15 cellular contexts compared by ENCODE assay signal in the genomic region with DNA sequence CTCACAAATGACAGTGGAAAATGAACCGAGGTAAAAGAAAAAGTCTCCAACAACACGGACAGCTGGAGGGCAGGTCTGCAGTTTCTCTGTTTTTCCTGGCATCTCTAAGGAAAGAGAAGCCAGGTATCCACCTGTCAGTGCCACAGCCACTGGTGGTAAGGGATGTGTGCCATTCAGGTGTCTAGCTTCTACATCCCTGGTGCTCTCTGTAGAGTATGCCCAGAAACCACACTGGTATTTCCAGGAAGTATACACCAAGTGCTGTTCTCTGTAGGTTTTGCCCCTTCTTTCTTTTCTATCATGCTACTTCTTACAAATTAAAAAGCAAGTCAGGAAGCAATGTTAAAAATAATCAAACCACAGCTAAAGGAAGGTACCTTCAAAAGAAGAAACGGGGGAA. TPM values are rescaled to one million over a fixed set of nuclear protein-coding genes. Genes with fewer than 3 reads are reported as not detected.
DNase-seq lines count a peak whose midpoint lies in the region; ATAC-seq and TF ChIP-seq lines count a peak whose summit lies in the region.
"Had no signal": no experiment of that assay in that cellular context is flagged by ENCODE, and none has a peak within 500 bp of the region (broad histone marks: within the 10 kb centered on the region; RNA-seq: fewer than 3 reads in every experiment).

No MANE protein-coding gene starts in this region.

- H3K9me3 ChIP-seq in transverse colon, result no peaks in the 10 kb centered on the region
- H3K9me3 ChIP-seq: prostate gland, spleen had no signal

- CTCF ChIA-PET in activated CD4-positive, alpha-beta T cell treated with anti-CD3 and anti-CD28 coated beads, Interleukin-2, amount 10 ng/mL, durations not matched to agents 7 days and 5 days (lab: Charles Lee), result no interaction called here

- H3K27me3 Mint-ChIP-seq in activated CD4-positive, alpha-beta T cell treated with anti-CD3 and anti-CD28 coated beads, Interleukin-2, amount 10 ng/mL, durations not matched to agents 7 days and 5 days, result no peaks in the 10 kb centered on the region
- H3K27me3 Mint-ChIP-seq in activated T-helper 2 cell treated with anti-CD3 and anti-CD28 coated beads, Interferon-gamma antibody, Interleukin-2, Interleukin-4, amounts not matched to agents 10 μg/mL and 5 μg/mL and 100 μg/mL, durations not matched to agents 14 hours and 24 hours and 36 hours (ENCODE audit: low read depth), result no peaks in the 10 kb centered on the region

- no peak overlapping the region for H3K27ac ChIP-seq in transverse colon
- H3K27ac ChIP-seq: prostate gland had no signal

- in situ Hi-C loops in transverse colon (cut with MboI; ENCODE audit: low pct_ligation_motif_present in 1 of 4, low pct_unique_long_range_greater_than_20kb in 1 of 4, low sequenced_read_pairs in 3 of 4), result no loop called here

- H3K36me3 ChIP-seq in transverse colon, result no peaks in the 10 kb centered on the region
- H3K36me3 ChIP-seq: prostate gland had no signal

- peaks cover 78% of the 10 kb centered on the region for H3K4me1 Mint-ChIP-seq in activated CD4-positive, alpha-beta T cell treated with anti-CD3 and anti-CD28 coated beads, Interleukin-2, amount 10 ng/mL, durations not matched to agents 7 days and 5 days
- H3K4me1 Mint-ChIP-seq in activated T-helper 2 cell treated with anti-CD3 and anti-CD28 coated beads, Interferon-gamma antibody, Interleukin-2, Interleukin-4, amounts not matched to agents 10 μg/mL and 5 μg/mL and 100 μg/mL, durations not matched to agents 14 hours and 24 hours and 36 hours (ENCODE audit: low read depth), result peaks cover 62% of the 10 kb centered on the region
- peaks cover 45% of the 10 kb centered on the region for H3K4me1 Mint-ChIP-seq in stimulated activated effector memory CD8-positive, alpha-beta T cell treated with anti-CD3 and anti-CD28 coated beads, Interleukin-12 subunit alpha, Interleukin-12 subunit beta, amount 100 ng/mL, for 72 hours

- peak; percentile 30 for DNase-seq in activated CD4-positive, alpha-beta T cell treated with anti-CD3 and anti-CD28 coated beads, Interleukin-2, amount 10 ng/mL, durations not matched to agents 7 days and 5 days
- no peak for DNase-seq in activated CD4-positive, alpha-beta T cell treated with anti-CD3 and anti-CD28 coated beads for 48 hours
- DNase-seq in Jurkat, Clone E6-1 (ENCODE audit: low read depth, low spot score), result peak; percentile 57
- DNase-seq in activated T-helper 2 cell treated with anti-CD3 and anti-CD28 coated beads, Interferon-gamma antibody, Interleukin-2, Interleukin-4, amounts not matched to agents 10 μg/mL and 5 μg/mL and 100 μg/mL, durations not matched to agents 14 hours and 24 hours and 36 hours (ENCODE audit: low spot score), result no peak
- no peak for DNase-seq in stimulated activated effector memory CD8-positive, alpha-beta T cell treated with anti-CD3 and anti-CD28 coated beads, Interleukin-12 subunit alpha, Interleukin-12 subunit beta, amount 100 ng/mL, for 72 hours (ENCODE audit: low spot score in 2 of 2)
- DNase-seq in transverse colon, result no peak
- DNase-seq: HFFc6; hypothalamus; kidney; spleen; stimulated activated naive CD4-positive, alpha-beta T cell treated with Interleukin-2 at 50 U/mL for 16 hours had no signal

- H3K4me1 ChIP-seq in transverse colon, result peaks cover 0 to 15% (median 2%) of the 10 kb centered on the region in 4 donors

- H3K36me3 Mint-ChIP-seq in activated CD4-positive, alpha-beta T cell treated with anti-CD3 and anti-CD28 coated beads, Interleukin-2, amount 10 ng/mL, durations not matched to agents 7 days and 5 days (ENCODE audit: low read depth), result no peaks in the 10 kb centered on the region
- peaks cover 3% of the 10 kb centered on the region for H3K36me3 Mint-ChIP-seq in activated T-helper 2 cell treated with anti-CD3 and anti-CD28 coated beads, Interferon-gamma antibody, Interleukin-2, Interleukin-4, amounts not matched to agents 10 μg/mL and 5 μg/mL and 100 μg/mL, durations not matched to agents 14 hours and 24 hours and 36 hours (ENCODE audit: low read depth)
- no peaks in the 10 kb centered on the region for H3K36me3 Mint-ChIP-seq in stimulated activated effector memory CD8-positive, alpha-beta T cell treated with anti-CD3 and anti-CD28 coated beads, Interleukin-12 subunit alpha, Interleukin-12 subunit beta, amount 100 ng/mL, for 72 hours

- TF ChIP-seq CTCF in transverse colon (IDR thresholded peaks at IDR 0.05), result no peak

- no peaks in the 10 kb centered on the region for H3K9me3 Mint-ChIP-seq in activated CD4-positive, alpha-beta T cell treated with anti-CD3 and anti-CD28 coated beads, Interleukin-2, amount 10 ng/mL, durations not matched to agents 7 days and 5 days
- H3K9me3 Mint-ChIP-seq in activated T-helper 2 cell treated with anti-CD3 and anti-CD28 coated beads, Interferon-gamma antibody, Interleukin-2, Interleukin-4, amounts not matched to agents 10 μg/mL and 5 μg/mL and 100 μg/mL, durations not matched to agents 14 hours and 24 hours and 36 hours, result no peaks in the 10 kb centered on the region
- H3K9me3 Mint-ChIP-seq in stimulated activated effector memory CD8-positive, alpha-beta T cell treated with anti-CD3 and anti-CD28 coated beads, Interleukin-12 subunit alpha, Interleukin-12 subunit beta, amount 100 ng/mL, for 72 hours, result no peaks in the 10 kb centered on the region
- H3K9me3 Mint-ChIP-seq: HFFc6, nephron had no signal

- H3K27me3 ChIP-seq in transverse colon, result no peaks in the 10 kb centered on the region
- H3K27me3 ChIP-seq: spleen had no signal

- WGBS in transverse colon (ENCODE audit: low coverage in 1 of 2), 2 donors, result 61 to 67% methylated on average over 3 of the region's 3 CpGs

- TF ChIP-seq EP300 in transverse colon (IDR thresholded peaks at IDR 0.05; ENCODE audit: low read depth), result no peak

- no peak overlapping the region for H3K4me3 ChIP-seq in Jurkat, Clone E6-1 (ENCODE audit: low read length)
- H3K4me3 ChIP-seq in transverse colon, result no peak overlapping the region
- H3K4me3 ChIP-seq: prostate gland, spleen had no signal

- intact Hi-C loops in activated T-helper 2 cell treated with anti-CD3 and anti-CD28 coated beads, Interferon-gamma antibody, Interleukin-2, Interleukin-4, amounts not matched to agents 10 μg/mL and 5 μg/mL and 100 μg/mL, durations not matched to agents 14 hours and 24 hours and 36 hours (cut with micrococcal nuclease), result loop anchor here (5.0 kb wide), 2 partner anchors 353 to 627 kb away; a partner anchor contains a TSS
- intact Hi-C loops in transverse colon (cut with DNase I; ENCODE audit: low total_unique reads), result no loop called here

- no peak for TF ChIP-seq POLR2A in transverse colon (IDR thresholded peaks at IDR 0.05)

- ATAC-seq in stimulated activated effector memory CD8-positive, alpha-beta T cell treated with anti-CD3 and anti-CD28 coated beads, Interleukin-12 subunit alpha, Interleukin-12 subunit beta, amount 100 ng/mL, for 72 hours, result no peak
- ATAC-seq in HG02642 (IDR thresholded peaks at IDR 0.05; ENCODE audit: poor library complexity, unreplicated experiment), result no peak
- no peak for ATAC-seq in HG03159 (IDR thresholded peaks at IDR 0.05; ENCODE audit: unreplicated experiment)

- peak overlapping the region; percentile 45 for H3K4me3 Mint-ChIP-seq in activated CD4-positive, alpha-beta T cell treated with anti-CD3 and anti-CD28 coated beads, Interleukin-2, amount 10 ng/mL, durations not matched to agents 7 days and 5 days
- peak overlapping the region; percentile 50 for H3K4me3 Mint-ChIP-seq in activated T-helper 2 cell treated with anti-CD3 and anti-CD28 coated beads, Interferon-gamma antibody, Interleukin-2, Interleukin-4, amounts not matched to agents 10 μg/mL and 5 μg/mL and 100 μg/mL, durations not matched to agents 14 hours and 24 hours and 36 hours (ENCODE audit: low read depth)
- peak overlapping the region; percentile 43 for H3K4me3 Mint-ChIP-seq in stimulated activated effector memory CD8-positive, alpha-beta T cell treated with anti-CD3 and anti-CD28 coated beads, Interleukin-12 subunit alpha, Interleukin-12 subunit beta, amount 100 ng/mL, for 72 hours
- H3K4me3 Mint-ChIP-seq: HFFc6, nephron had no signal

- peak overlapping the region; percentile 89 for H3K27ac Mint-ChIP-seq in activated CD4-positive, alpha-beta T cell treated with anti-CD3 and anti-CD28 coated beads, Interleukin-2, amount 10 ng/mL, durations not matched to agents 7 days and 5 days
- H3K27ac Mint-ChIP-seq in activated T-helper 2 cell treated with anti-CD3 and anti-CD28 coated beads, Interferon-gamma antibody, Interleukin-2, Interleukin-4, amounts not matched to agents 10 μg/mL and 5 μg/mL and 100 μg/mL, durations not matched to agents 14 hours and 24 hours and 36 hours, result peak overlapping the region; percentile 88
- no peak overlapping the region for H3K27ac Mint-ChIP-seq in stimulated activated effector memory CD8-positive, alpha-beta T cell treated with anti-CD3 and anti-CD28 coated beads, Interleukin-12 subunit alpha, Interleukin-12 subunit beta, amount 100 ng/mL, for 72 hours
- H3K27ac Mint-ChIP-seq: HFFc6, nephron had no signal

- POLR2A ChIA-PET in activated CD4-positive, alpha-beta T cell treated with anti-CD3 and anti-CD28 coated beads, Interleukin-2, amount 10 ng/mL, durations not matched to agents 7 days and 5 days (lab: Charles Lee), result no interaction called here

RNA-seq across cellular contexts. Expression of a gene that starts 7.6 kb away (rescaled TPM):
- 10 to 100 TPM; 59.9 to 80.1 TPM for total RNA-seq in activated CD4-positive, alpha-beta T cell treated with anti-CD3 and anti-CD28 coated beads, Interleukin-2, amount 10 ng/mL, durations not matched to agents 7 days and 5 days
- polyA plus RNA-seq in Jurkat, Clone E6-1 (2012; ENCODE audit: insufficient read depth, insufficient read length), result 35.7 TPM
- total RNA-seq in activated T-helper 2 cell treated with anti-CD3 and anti-CD28 coated beads, Interferon-gamma antibody, Interleukin-2, Interleukin-4, amounts not matched to agents 10 μg/mL and 5 μg/mL and 100 μg/mL, durations not matched to agents 14 hours and 24 hours and 36 hours, result 137 and 139 TPM in 2 replicates
- total RNA-seq in transverse colon, result 10 to 100 TPM; 15.5 to 76.3 (median 32.9) TPM

Comparison
In these comparisons a context has a peak if more than half of its experiments do, and no peak if none do; other contexts are left out.
1. DNase-seq: peak in activated CD4-positive, alpha-beta T cell treated with anti-CD3 and anti-CD28 coated beads, Interleukin-2, amount 10 ng/mL, durations not matched to agents 7 days and 5 days (single experiment) and Jurkat, Clone E6-1 (single experiment); none in activated CD4-positive, alpha-beta T cell treated with anti-CD3 and anti-CD28 coated beads for 48 hours (single experiment), activated T-helper 2 cell treated with anti-CD3 and anti-CD28 coated beads, Interferon-gamma antibody, Interleukin-2, Interleukin-4, amounts not matched to agents 10 μg/mL and 5 μg/mL and 100 μg/mL, durations not matched to agents 14 hours and 24 hours and 36 hours (single experiment), stimulated activated effector memory CD8-positive, alpha-beta T cell treated with anti-CD3 and anti-CD28 coated beads, Interleukin-12 subunit alpha, Interleukin-12 subunit beta, amount 100 ng/mL, for 72 hours (0 of 2) and transverse colon (single experiment).
2. Peak in every context shown above with its lines, with median percentiles within 50 percentile points of each other: H3K4me3 Mint-ChIP-seq.